Comparison of ENCODE assay signal across 9 cellular contexts in the genomic region with DNA sequence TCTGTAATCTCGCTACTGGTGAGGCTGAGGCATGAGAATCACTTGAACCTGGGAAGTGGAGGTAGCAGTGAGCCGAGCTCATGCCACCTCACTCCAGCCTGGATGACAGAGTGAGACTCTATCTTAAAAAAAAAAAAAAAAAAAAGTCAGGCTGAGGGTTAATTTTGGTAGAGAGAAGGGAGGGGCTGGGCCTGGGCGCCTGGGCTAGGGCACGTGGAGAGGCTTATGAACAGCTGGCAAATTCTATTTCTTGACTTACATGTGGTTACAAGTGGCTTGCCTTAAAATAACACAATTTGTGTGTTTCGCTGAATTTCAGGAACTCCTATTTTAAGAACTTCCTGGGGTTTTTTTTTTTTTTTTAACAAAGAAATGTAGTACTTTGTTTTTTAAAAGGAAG. TPM values are rescaled to one million over a fixed set of nuclear protein-coding genes. Genes with fewer than 3 reads are reported as not detected.
DNase-seq lines count a peak whose midpoint lies in the region; ATAC-seq, FAIRE-seq and TF ChIP-seq lines count a peak whose summit lies in the region.
"Had no signal": no experiment of that assay in that cellular context is flagged by ENCODE, and none has a peak within 500 bp of the region (broad histone marks: within the 10 kb centered on the region; RNA-seq: fewer than 3 reads in every experiment).

No MANE protein-coding gene starts in this region.

- H3K14ac ChIP-seq in neuronal stem cell (ENCODE audit: low read length) = no peak overlapping the region

- H2BK120ac ChIP-seq in neuronal stem cell (ENCODE audit: low read depth, low read length) = no peak overlapping the region

- no peak overlapping the region for H2BK15ac ChIP-seq in neuronal stem cell (ENCODE audit: low read length)

- peak; percentile 48 for ATAC-seq in HG03565 (IDR thresholded peaks at IDR 0.05; ENCODE audit: unreplicated experiment)

- H3K79me1 ChIP-seq in neuronal stem cell (ENCODE audit: low read depth, low read length) = no peaks in the 10 kb centered on the region

- WGBS in neuronal stem cell (ENCODE audit: extremely low coverage in 2 of 2, insufficient read length in 2 of 2, insufficient replicate concordance in 1 of 2), 2 donors = no CpG with 5 or more reads among the region's 5 CpGs
- 75% methylated on average over 5 of the region's 5 CpGs for WGBS in smooth muscle cell (ENCODE audit: low lambda C conversion rate)

- H3K27ac ChIP-seq in neuronal stem cell (replicated peaks; ENCODE audit: low read length) = no peak overlapping the region
- no peak overlapping the region for H3K27ac ChIP-seq in smooth muscle cell (ENCODE audit: low read depth)
- H3K27ac ChIP-seq in breast epithelium = no peak overlapping the region
- H3K27ac ChIP-seq: SJSA1 had no signal

- FAIRE-seq in GM18507 (lab: Jason Lieb, UNC) = peak; percentile 73

- no peak overlapping the region for H3K18ac ChIP-seq in neuronal stem cell (ENCODE audit: low read length)

- H3K36me3 ChIP-seq in neuronal stem cell (replicated peaks in 1 of 2; ENCODE audit: control insufficient read depth in 2 of 2, insufficient read depth in 2 of 2, low read length in 2 of 2) = no peaks in the 10 kb centered on the region
- H3K36me3 ChIP-seq in smooth muscle cell (ENCODE audit: low read depth) = no peaks in the 10 kb centered on the region
- no peaks in the 10 kb centered on the region for H3K36me3 ChIP-seq in breast epithelium
- H3K36me3 ChIP-seq: SJSA1 had no signal

- H2BK12ac ChIP-seq in neuronal stem cell (ENCODE audit: low read length) = no peak overlapping the region

- no peak overlapping the region for H3K4ac ChIP-seq in neuronal stem cell (ENCODE audit: low read length)

- no peak overlapping the region for H2AK5ac ChIP-seq in neuronal stem cell (ENCODE audit: low read depth, low read length)

- CTCF ChIA-PET in activated CD4-positive, alpha-beta memory T cell treated with anti-CD3 and anti-CD28 coated beads for 36 hours (lab: Charles Lee) = interaction anchor here (0.6 to 4.0 kb wide), 7 partner anchors 21 to 832 kb away, joined by 3 to 21 read pairs (median 4); no protein-coding TSS in a partner anchor

- TF ChIP-seq CTCF in smooth muscle cell (IDR thresholded peaks at IDR 0.05; ENCODE audit: borderline replicate concordance, insufficient read depth, poor library complexity, severe bottlenecking) (no peak), breast epithelium (IDR thresholded peaks at IDR 0.05) (no peak)

- H3K4me3 ChIP-seq in neuronal stem cell (ENCODE audit: low read length in 2 of 2) = no peak overlapping the region
- no peak overlapping the region for H3K4me3 ChIP-seq in smooth muscle cell
- no peak overlapping the region for H3K4me3 ChIP-seq in breast epithelium
- H3K4me3 ChIP-seq: SJSA1 had no signal

- peaks cover 36% of the 10 kb centered on the region for H3K4me1 Mint-ChIP-seq in activated CD4-positive, alpha-beta memory T cell treated with anti-CD3 and anti-CD28 coated beads for 36 hours (ENCODE audit: low read depth)

- DNase-seq in GM18507 (ENCODE audit: extremely low spot score, insufficient read length, low read depth) (no peak), neuronal stem cell (ENCODE audit: low spot score) (no peak), T1000 (lab: John Stamatoyannopoulos, UW) (no peak), GM19238 (ENCODE audit: insufficient read length, low spot score) (no peak), smooth muscle cell (lab: John Stamatoyannopoulos, UW; ENCODE audit: unreplicated experiment) (no peak), breast epithelium (ENCODE audit: low spot score in 2 of 2) (no peak)
- peak; percentile 65 for DNase-seq in activated CD4-positive, alpha-beta memory T cell treated with anti-CD3 and anti-CD28 coated beads for 36 hours

- no peak overlapping the region for H4K8ac ChIP-seq in neuronal stem cell (ENCODE audit: low read depth, low read length)

- H3K9me3 Mint-ChIP-seq in activated CD4-positive, alpha-beta memory T cell treated with anti-CD3 and anti-CD28 coated beads for 36 hours = no peaks in the 10 kb centered on the region

- H3K4me2 ChIP-seq in neuronal stem cell (ENCODE audit: insufficient read depth, low read length, poor library complexity, severe bottlenecking) (no peak overlapping the region), smooth muscle cell (no peak overlapping the region)

- H3K4me1 ChIP-seq in neuronal stem cell (ENCODE audit: control insufficient read depth in 2 of 2, insufficient read depth in 1 of 2, low read depth in 1 of 2, low read length in 2 of 2) (no peaks in the 10 kb centered on the region), smooth muscle cell (ENCODE audit: low read depth) (no peaks in the 10 kb centered on the region), breast epithelium (no peaks in the 10 kb centered on the region)

- POLR2A ChIA-PET in activated CD4-positive, alpha-beta memory T cell treated with anti-CD3 and anti-CD28 coated beads for 36 hours (lab: Charles Lee) = interaction anchor here (0.6 to 0.8 kb wide), 3 partner anchors 10 to 689 kb away, joined by 3 to 6 read pairs (median 3); a partner anchor contains a TSS

- no peaks in the 10 kb centered on the region for H3F3A ChIP-seq in smooth muscle cell (ENCODE audit: low read depth)

- no peaks in the 10 kb centered on the region for H3K79me2 ChIP-seq in smooth muscle cell (ENCODE audit: low read depth)

- no peaks in the 10 kb centered on the region for H3K27me3 Mint-ChIP-seq in activated CD4-positive, alpha-beta memory T cell treated with anti-CD3 and anti-CD28 coated beads for 36 hours

- H3K27ac Mint-ChIP-seq in activated CD4-positive, alpha-beta memory T cell treated with anti-CD3 and anti-CD28 coated beads for 36 hours = peak overlapping the region; percentile 65

- no peak overlapping the region for H3K23ac ChIP-seq in neuronal stem cell (ENCODE audit: low read depth, low read length, poor library complexity)

- no peak overlapping the region for H3K4me3 Mint-ChIP-seq in activated CD4-positive, alpha-beta memory T cell treated with anti-CD3 and anti-CD28 coated beads for 36 hours

- H3K36me3 Mint-ChIP-seq in activated CD4-positive, alpha-beta memory T cell treated with anti-CD3 and anti-CD28 coated beads for 36 hours = no peaks in the 10 kb centered on the region

- H2AFZ ChIP-seq in neuronal stem cell (ENCODE audit: low read length) (peak overlapping the region; percentile 62), smooth muscle cell (ENCODE audit: low read depth) (no peak overlapping the region)

- no peak for TF ChIP-seq POLR2A in breast epithelium (IDR thresholded peaks at IDR 0.05)

- no peak overlapping the region for H2BK5ac ChIP-seq in neuronal stem cell (ENCODE audit: low read length)

- no peaks in the 10 kb centered on the region for H4K20me1 ChIP-seq in smooth muscle cell (ENCODE audit: low read depth)

- peaks cover 0 to 3% (median 0%) of the 10 kb centered on the region in 3 experiments for H3K27me3 ChIP-seq in neuronal stem cell (ENCODE audit: control insufficient read depth in 3 of 3, insufficient read depth in 3 of 3, low read depth in 1 of 3, low read length in 3 of 3)
- H3K27me3 ChIP-seq in smooth muscle cell (ENCODE audit: low read depth) = no peaks in the 10 kb centered on the region
- no peaks in the 10 kb centered on the region for H3K27me3 ChIP-seq in breast epithelium

- H3K9ac ChIP-seq in neuronal stem cell (ENCODE audit: low read depth, low read length, poor library complexity) (no peak overlapping the region), smooth muscle cell (ENCODE audit: low read depth) (no peak overlapping the region)

- H3K9me3 ChIP-seq in neuronal stem cell (replicated peaks in 1 of 2; ENCODE audit: control insufficient read depth in 2 of 2, insufficient read depth in 1 of 2, low read depth in 1 of 2, low read length in 2 of 2) = peaks cover 0 to 1% of the 10 kb centered on the region in 2 donors
- no peaks in the 10 kb centered on the region for H3K9me3 ChIP-seq in smooth muscle cell (replicated peaks; ENCODE audit: low read depth)
- H3K9me3 ChIP-seq in breast epithelium = peaks cover 0 to 3% of the 10 kb centered on the region in 2 donors
- H3K9me3 ChIP-seq: SJSA1 had no signal

- intact Hi-C loops in activated CD4-positive, alpha-beta memory T cell treated with anti-CD3 and anti-CD28 coated beads for 36 hours (cut with micrococcal nuclease) = loop anchor here (10.0 kb wide), 1 partner anchor 141 kb away; a partner anchor contains a TSS
- intact Hi-C loops in breast epithelium (cut with DNase I; ENCODE audit: low total_unique reads) = no loop called here

- H4K91ac ChIP-seq in neuronal stem cell (ENCODE audit: low read depth, low read length, poor library complexity) = no peak overlapping the region

RNA-seq across cellular contexts. Expression of a gene that starts 47.6 kb away (rescaled TPM):
- 10 to 100 TPM; 10.9 to 11.0 TPM for total RNA-seq in activated CD4-positive, alpha-beta memory T cell treated with anti-CD3 and anti-CD28 coated beads for 36 hours
- 13.5 TPM for polyA plus RNA-seq in neuronal stem cell (2013, experiment 1 of 2)
- 13.6 TPM for polyA plus RNA-seq in neuronal stem cell (2013, experiment 2 of 2)
- 4.4 and 14.8 TPM in 2 replicates for total RNA-seq in smooth muscle cell
- polyA plus RNA-seq in smooth muscle cell = 7.8 and 14.1 TPM in 2 replicates
- total RNA-seq in breast epithelium = 10 to 100 TPM in 2 of 3 donors, 1 to 10 TPM in 1; 6.1 to 13.5 (median 10.2) TPM

RNA-seq across cellular contexts. Expression of a gene that starts 52.9 kb away (rescaled TPM):
- total RNA-seq in activated CD4-positive, alpha-beta memory T cell treated with anti-CD3 and anti-CD28 coated beads for 36 hours = 10 to 100 TPM; 17.2 to 17.3 TPM
- 10.7 TPM for polyA plus RNA-seq in neuronal stem cell (2013, experiment 1 of 2)
- 11.4 TPM for polyA plus RNA-seq in neuronal stem cell (2013, experiment 2 of 2)
- 4.4 and 6.5 TPM in 2 replicates for total RNA-seq in smooth muscle cell
- polyA plus RNA-seq in smooth muscle cell = 5.2 and 6.0 TPM in 2 replicates
- total RNA-seq in breast epithelium = 10 to 100 TPM in 2 of 3 donors, 1 to 10 TPM in 1; 6.2 to 26.8 (median 14.4) TPM
